In genomic region chr3:121111914-121112612, GRCh38 we compare ENCODE assay signal across 21 cellular contexts.
DNase-seq lines count a peak whose midpoint lies in the region; ATAC-seq and TF ChIP-seq lines count a peak whose summit lies in the region.
"Had no signal": no experiment of that assay in that cellular context is flagged by ENCODE, and none has a peak within 500 bp of the region (broad histone marks: within the 10 kb centered on the region; RNA-seq: fewer than 3 reads in every experiment).

No MANE protein-coding gene starts in this region.

- no peaks in the 10 kb centered on the region for H4K20me1 ChIP-seq in mammary epithelial cell (ENCODE audit: insufficient read depth, low read length)

- DNase-seq in MCF 10A (ENCODE audit: unreplicated experiment) (peak; percentile 3), mammary epithelial cell (no peak), SK-MEL-5 (ENCODE audit: low read depth, low spot score) (peak; percentile 59), dedifferentiated amniotic fluid mesenchymal stem cell (ENCODE audit: extremely low spot score) (no peak), mesothelial cell of epicardium (ENCODE audit: low spot score in 2 of 2, unreplicated experiment in 2 of 2) (no peak), heart left ventricle (no peak)
- DNase-seq in stimulated activated CD4-positive, alpha-beta T cell treated with anti-CD3 and anti-CD28 coated beads, Interleukin-2, amount 100 ng/mL, for 48 hours, result no peak
- DNase-seq: activated B cell treated with CpG ODN at 0.5 μM for 24 hours; activated CD4-positive, alpha-beta memory T cell treated with anti-CD3 and anti-CD28 coated beads for 36 hours; activated naive CD4-positive, alpha-beta T cell; activated T-cell treated with anti-CD3 and anti-CD28 coated beads for 4 hours; cerebellar nuclear complex; DMS79; effector memory CD4-positive, alpha-beta T cell; kidney; NCI-H1105 treated with DMSO at 0.1 percent for 48 hours had no signal

- dilution Hi-C loops in mammary epithelial cell (cut with HindIII; ENCODE audit: low sequenced_read_pairs), result no loop called here

- H3K27me3 ChIP-seq in mammary epithelial cell (ENCODE audit: insufficient read depth, low read length), result no peaks in the 10 kb centered on the region
- no peaks in the 10 kb centered on the region for H3K27me3 ChIP-seq in iPS-15b (ENCODE audit: control insufficient read depth, insufficient read depth, low read length)
- no peaks in the 10 kb centered on the region for H3K27me3 ChIP-seq in heart left ventricle

- H3K4me2 ChIP-seq in mammary epithelial cell (ENCODE audit: insufficient read depth, low read depth, low read length), result no peak overlapping the region

- H3K4me1 Mint-ChIP-seq in MCF 10A (ENCODE audit: insufficient read depth, unreplicated experiment), result peaks cover 8% of the 10 kb centered on the region
- peaks cover 3% of the 10 kb centered on the region for H3K4me1 Mint-ChIP-seq in mesothelial cell of epicardium
- H3K4me1 Mint-ChIP-seq: activated B cell treated with CpG ODN at 0.5 μM for 24 hours, nephron had no signal

- H3K9ac ChIP-seq in mammary epithelial cell (ENCODE audit: insufficient read depth, low read length) (no peak overlapping the region), iPS-15b (ENCODE audit: low read depth, low read length) (no peak overlapping the region)

- H2AFZ ChIP-seq in mammary epithelial cell (ENCODE audit: low read depth, low read length), result no peak overlapping the region

- no peaks in the 10 kb centered on the region for H3K4me1 ChIP-seq in mammary epithelial cell (ENCODE audit: insufficient read depth, low read length)
- H3K4me1 ChIP-seq in iPS-15b (ENCODE audit: control insufficient read depth, insufficient read depth, low read length), result peaks cover 3% of the 10 kb centered on the region
- no peaks in the 10 kb centered on the region for H3K4me1 ChIP-seq in heart left ventricle

- peaks cover 29% of the 10 kb centered on the region for H3K27me3 Mint-ChIP-seq in MCF 10A (ENCODE audit: insufficient read depth, unreplicated experiment)
- no peaks in the 10 kb centered on the region for H3K27me3 Mint-ChIP-seq in mesothelial cell of epicardium (ENCODE audit: low read depth)
- H3K27me3 Mint-ChIP-seq: activated B cell treated with CpG ODN at 0.5 μM for 24 hours; activated CD4-positive, alpha-beta memory T cell treated with anti-CD3 and anti-CD28 coated beads for 36 hours; progenitor cell of endocrine pancreas had no signal

- H3K27ac Mint-ChIP-seq in MCF 10A (ENCODE audit: low read depth, unreplicated experiment), result no peak overlapping the region
- no peak overlapping the region for H3K27ac Mint-ChIP-seq in mesothelial cell of epicardium
- H3K27ac Mint-ChIP-seq: activated B cell treated with CpG ODN at 0.5 μM for 24 hours; activated CD4-positive, alpha-beta memory T cell treated with anti-CD3 and anti-CD28 coated beads for 36 hours; nephron; progenitor cell of endocrine pancreas had no signal

- 79% methylated on average over 15 of the region's 15 CpGs for WGBS in mammary epithelial cell (ENCODE audit: low coverage, missing lambda C conversion rate)
- WGBS in heart left ventricle, 4 donors, result 77 to 82% (median 78%) methylated on average over 14 to 15 of the region's 15 CpGs

- no peaks in the 10 kb centered on the region for H3K79me2 ChIP-seq in mammary epithelial cell (ENCODE audit: insufficient read depth, low read length)

- no TSS peak for BruUV-seq in MCF 10A (replicated peaks; lab: Mats Ljungman, UMichigan)
- BruUV-seq in mammary epithelial cell (replicated peaks; lab: Mats Ljungman, UMichigan), result no TSS peak

- intact Hi-C loops in MCF 10A (cut with micrococcal nuclease), result no loop called here
- intact Hi-C loops in mammary epithelial cell (cut with micrococcal nuclease), result no loop called here
- intact Hi-C loops in heart left ventricle (cut with DNase I), result no loop called here

- H3K36me3 Mint-ChIP-seq in MCF 10A (ENCODE audit: insufficient read depth, unreplicated experiment), result no peaks in the 10 kb centered on the region
- H3K36me3 Mint-ChIP-seq in mesothelial cell of epicardium, result no peaks in the 10 kb centered on the region
- H3K36me3 Mint-ChIP-seq: activated CD4-positive, alpha-beta memory T cell treated with anti-CD3 and anti-CD28 coated beads for 36 hours had no signal

- H3K36me3 ChIP-seq in mammary epithelial cell (ENCODE audit: insufficient read depth, low read length) (no peaks in the 10 kb centered on the region), iPS-15b (ENCODE audit: control insufficient read depth, insufficient read depth, low read length) (no peaks in the 10 kb centered on the region), heart left ventricle (no peaks in the 10 kb centered on the region)

- H3K4me3 ChIP-seq in mammary epithelial cell (replicated peaks in 1 of 3; ENCODE audit: insufficient read depth in 1 of 3, low read depth in 2 of 3, low read length in 3 of 3), result no peak overlapping the region
- peak overlapping the region; percentile 1 for H3K4me3 ChIP-seq in iPS-15b (ENCODE audit: low read depth, low read length)
- no peak overlapping the region for H3K4me3 ChIP-seq in heart left ventricle
- H3K4me3 ChIP-seq: skin epidermis had no signal

- in situ Hi-C loops in mammary epithelial cell (cut with MboI; ENCODE audit: low sequenced_read_pairs in 2 of 2), result no loop called here
- in situ Hi-C loops in SK-MEL-5 (cut with HindIII; ENCODE audit: low pct_unique_long_range_greater_than_20kb, low sequenced_read_pairs), result loop anchor here (10.0 kb wide), 1 partner anchor 217 kb away; no protein-coding TSS in a partner anchor

- no peak overlapping the region for H3K27ac ChIP-seq in mammary epithelial cell (ENCODE audit: insufficient read depth, low read depth, low read length)
- H3K27ac ChIP-seq in heart left ventricle, result no peak overlapping the region
- H3K27ac ChIP-seq: skin epidermis had no signal

- H3K4me3 Mint-ChIP-seq in MCF 10A (ENCODE audit: unreplicated experiment), result no peak overlapping the region
- no peak overlapping the region for H3K4me3 Mint-ChIP-seq in mesothelial cell of epicardium
- H3K4me3 Mint-ChIP-seq: activated B cell treated with CpG ODN at 0.5 μM for 24 hours; activated CD4-positive, alpha-beta memory T cell treated with anti-CD3 and anti-CD28 coated beads for 36 hours; nephron had no signal

- POLR2A ChIA-PET in MCF 10A (lab: Yijun Ruan, JAX), result no interaction called here

- ATAC-seq in heart left ventricle, result no peak
- ATAC-seq: Right ventricle myocardium inferior had no signal

- no peak for TF ChIP-seq POLR2A in heart left ventricle (IDR thresholded peaks at IDR 0.05)

- TF ChIP-seq CTCF in MCF 10A (IDR thresholded peaks at IDR 0.05; ENCODE audit: unreplicated experiment) (no peak), mammary epithelial cell (conservative IDR thresholded peaks at IDR 0.05 in 1 of 2, IDR thresholded peaks at IDR 0.05 in 1 of 2; ENCODE audit: extremely low read depth in 1 of 2, insufficient read depth in 1 of 2, low read depth in 1 of 2, low read length in 2 of 2) (no peak), mesothelial cell of epicardium (IDR thresholded peaks at IDR 0.05; ENCODE audit: unreplicated experiment) (no peak), heart left ventricle (IDR thresholded peaks at IDR 0.05) (no peak)

- H3K9me3 Mint-ChIP-seq in MCF 10A (ENCODE audit: unreplicated experiment) (peaks cover 15% of the 10 kb centered on the region), mesothelial cell of epicardium (peaks cover 13% of the 10 kb centered on the region)
- H3K9me3 Mint-ChIP-seq: nephron had no signal

- CTCF ChIA-PET in MCF 10A (lab: Yijun Ruan, JAX), result no interaction called here
- CTCF ChIA-PET in mammary epithelial cell (lab: Charles Lee; ENCODE audit: low non-redundant PET), result no interaction called here

- no peaks in the 10 kb centered on the region for H3K9me3 ChIP-seq in mammary epithelial cell (replicated peaks; ENCODE audit: insufficient read depth, low read length)
- H3K9me3 ChIP-seq in iPS-15b (ENCODE audit: control insufficient read depth, insufficient read depth, low read length), result no peaks in the 10 kb centered on the region
- peaks cover 0 to 7% (median 0%) of the 10 kb centered on the region in 12 donors for H3K9me3 ChIP-seq in heart left ventricle

Comparison
In these comparisons a context has a peak if more than half of its experiments do, and no peak if none do; other contexts are left out.
1. DNase-seq: peak in MCF 10A (single experiment) and SK-MEL-5 (single experiment); none in mammary epithelial cell (single experiment), dedifferentiated amniotic fluid mesenchymal stem cell (single experiment), mesothelial cell of epicardium (0 of 2), stimulated activated CD4-positive, alpha-beta T cell treated with anti-CD3 and anti-CD28 coated beads, Interleukin-2, amount 100 ng/mL, for 48 hours (0 of 2) and heart left ventricle (0 of 5).